Comparison of ENCODE assay signal across 9 cellular contexts in genomic region chr13:97125051-97125809, GRCh38.
DNase-seq lines count a peak whose midpoint lies in the region; ATAC-seq and TF ChIP-seq lines count a peak whose summit lies in the region.
"Had no signal": no experiment of that assay in that cellular context is flagged by ENCODE, and none has a peak within 500 bp of the region (broad histone marks: within the 10 kb centered on the region; RNA-seq: fewer than 3 reads in every experiment).

No MANE protein-coding gene starts in this region.

- intact Hi-C loops in right cardiac atrium (cut with DNase I), result no loop called here

- no peaks in the 10 kb centered on the region for H3K9me3 ChIP-seq in WERI-Rb-1 (ENCODE audit: severe bottlenecking)
- no peaks in the 10 kb centered on the region for H3K9me3 ChIP-seq in right cardiac atrium (ENCODE audit: control insufficient read depth, low read length)
- H3K9me3 ChIP-seq: thoracic aorta had no signal

- TF ChIP-seq CTCF in WERI-Rb-1 (IDR thresholded peaks at IDR 0.05; ENCODE audit: low read depth, low read length) (0 out of 2 replicates have a peak, but pooled peaks have one; percentile 5), GM13976 (IDR thresholded peaks at IDR 0.05; ENCODE audit: borderline replicate concordance, control extremely low read depth, extremely low read depth, insufficient read depth, missing control alignments) (no peak)

- H3K9me3 Mint-ChIP-seq in stimulated activated naive CD8-positive, alpha-beta T cell treated with anti-CD3 and anti-CD28 coated beads, Interleukin-15, amount 100 ng/mL, for 72 hours, result no peaks in the 10 kb centered on the region

- no peaks in the 10 kb centered on the region for H3K36me3 ChIP-seq in WERI-Rb-1
- H3K36me3 ChIP-seq: thoracic aorta had no signal

- in situ Hi-C loops in GM13976 (cut with MboI; ENCODE audit: low sequenced_read_pairs, unreplicated experiment), result no loop called here

- peak; percentile 29 for ATAC-seq in GM19452 (IDR thresholded peaks at IDR 0.05; ENCODE audit: unreplicated experiment)
- peak; percentile 64 to 89 for ATAC-seq in right cardiac atrium
- ATAC-seq in stimulated activated naive CD8-positive, alpha-beta T cell treated with anti-CD3 and anti-CD28 coated beads, Interleukin-15, amount 100 ng/mL, for 72 hours, result peak; percentile 26
- ATAC-seq in GM21526 (IDR thresholded peaks at IDR 0.05; ENCODE audit: low FRiP score, unreplicated experiment), result no peak

- H3K4me3 ChIP-seq in Jurkat, Clone E6-1 (ENCODE audit: low read length), result no peak overlapping the region
- H3K4me3 ChIP-seq in WERI-Rb-1 (ENCODE audit: low read depth, low read length) (peak overlapping the region; percentile 24), right cardiac atrium (ENCODE audit: low read length) (no peak overlapping the region)
- H3K4me3 ChIP-seq: thoracic aorta had no signal

- peak overlapping the region; percentile 48 for H3K27ac ChIP-seq in WERI-Rb-1
- peak overlapping the region; percentile 2 for H3K27ac ChIP-seq in right cardiac atrium (ENCODE audit: low read length)
- H3K27ac ChIP-seq: thoracic aorta had no signal

- DNase-seq in COLO829 (ENCODE audit: low spot score), result peak; percentile 81
- peak; percentile 9 for DNase-seq in Jurkat, Clone E6-1 (ENCODE audit: low read depth, low spot score)
- peak; percentile 97 for DNase-seq in WERI-Rb-1
- DNase-seq in right cardiac atrium, result peak in 2 of 3 donors; percentile 63 to 71
- DNase-seq in stimulated activated naive CD8-positive, alpha-beta T cell treated with anti-CD3 and anti-CD28 coated beads, Interleukin-15, amount 100 ng/mL, for 72 hours, result peak in 1 of 2 donors; percentile 11
- DNase-seq in GM13976 (ENCODE audit: low spot score), result no peak

- H3K4me3 Mint-ChIP-seq in stimulated activated naive CD8-positive, alpha-beta T cell treated with anti-CD3 and anti-CD28 coated beads, Interleukin-15, amount 100 ng/mL, for 72 hours, result no peak overlapping the region

- H3K27me3 Mint-ChIP-seq in stimulated activated naive CD8-positive, alpha-beta T cell treated with anti-CD3 and anti-CD28 coated beads, Interleukin-15, amount 100 ng/mL, for 72 hours, result peaks cover 40% of the 10 kb centered on the region

- H3K4me1 ChIP-seq in right cardiac atrium (ENCODE audit: control insufficient read depth, insufficient read depth, low read length), result peaks cover 8% of the 10 kb centered on the region

- WGBS in right cardiac atrium, result 30% methylated on average over 8 of the region's 8 CpGs

- H3K4me1 Mint-ChIP-seq in stimulated activated naive CD8-positive, alpha-beta T cell treated with anti-CD3 and anti-CD28 coated beads, Interleukin-15, amount 100 ng/mL, for 72 hours, result peaks cover 25% of the 10 kb centered on the region

- H3K27ac Mint-ChIP-seq in stimulated activated naive CD8-positive, alpha-beta T cell treated with anti-CD3 and anti-CD28 coated beads, Interleukin-15, amount 100 ng/mL, for 72 hours, result no peak overlapping the region

- H3K27me3 ChIP-seq in WERI-Rb-1 (ENCODE audit: insufficient read depth, low read depth, severe bottlenecking) (no peaks in the 10 kb centered on the region), right cardiac atrium (ENCODE audit: control insufficient read depth, insufficient read depth) (no peaks in the 10 kb centered on the region)
